Comparison of ENCODE assay signal across 9 cellular contexts in the genomic region with DNA sequence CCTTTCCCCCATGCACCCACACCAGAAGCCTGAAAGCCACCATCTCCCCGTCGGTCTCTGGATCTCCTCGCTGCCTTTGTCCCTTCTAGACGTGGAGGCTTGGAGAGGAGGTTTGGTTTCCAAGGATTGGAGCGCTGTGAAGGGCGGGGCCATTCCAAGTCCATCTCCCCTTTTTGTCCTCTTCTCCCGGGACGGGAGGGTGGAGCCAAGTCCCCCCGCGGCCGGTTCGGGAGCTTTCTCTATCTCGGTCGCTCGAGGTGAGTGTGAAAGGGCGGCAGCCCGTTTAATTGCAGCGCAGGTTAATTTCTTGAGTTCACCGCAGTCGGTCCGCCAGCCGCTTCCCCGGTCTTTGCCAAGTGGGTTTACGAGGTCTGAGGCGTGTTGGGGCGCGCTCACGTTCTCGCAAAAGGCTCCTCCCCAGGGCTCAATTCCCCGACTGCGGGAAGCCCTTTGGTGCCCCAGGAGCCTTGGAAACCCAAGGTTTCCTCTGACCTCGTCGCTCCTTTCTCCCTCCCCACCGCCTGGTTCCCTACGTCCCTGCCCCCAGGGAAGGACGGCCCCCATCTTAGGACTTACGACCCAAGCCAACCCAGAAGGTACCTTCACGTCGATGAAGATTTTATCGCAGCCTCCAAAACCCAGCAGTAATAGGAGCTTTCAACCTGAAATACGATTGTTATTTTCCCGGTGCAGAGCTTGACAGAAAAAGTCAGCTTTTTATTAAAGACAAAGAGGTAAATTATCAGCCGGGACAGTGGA. TPM values are rescaled to one million over a fixed set of nuclear protein-coding genes. Genes with fewer than 3 reads are reported as not detected.
DNase-seq lines count a peak whose midpoint lies in the region; FAIRE-seq and TF ChIP-seq lines count a peak whose summit lies in the region.
"Had no signal": no experiment of that assay in that cellular context is flagged by ENCODE, and none has a peak within 500 bp of the region (broad histone marks: within the 10 kb centered on the region; RNA-seq: fewer than 3 reads in every experiment).

No MANE protein-coding gene starts in this region.

- WGBS in testis, 2 donors, result 5 to 6% methylated on average over 25 to 40 of the region's 43 CpGs

- peak overlapping the region; percentile 98 for H3K27ac Mint-ChIP-seq in astrocyte (ENCODE audit: unreplicated experiment)

- H3K27ac ChIP-seq in astrocyte (ENCODE audit: low read depth, low read length), result peak overlapping the region; percentile 46
- H3K27ac ChIP-seq in keratinocyte (ENCODE audit: control insufficient read depth, insufficient read depth, low read length), result peak overlapping the region; percentile 89
- H3K27ac ChIP-seq in testis, result peak overlapping the region; percentile 64 to 73
- H3K27ac ChIP-seq: 22Rv1 had no signal

- H3K9ac ChIP-seq in astrocyte (ENCODE audit: low read length), result peak overlapping the region; percentile 88
- H3K9ac ChIP-seq in keratinocyte (ENCODE audit: control insufficient read depth, extremely low read depth, insufficient read depth, low read length), result peak overlapping the region; percentile 91

- no peaks in the 10 kb centered on the region for H3K9me3 ChIP-seq in astrocyte (ENCODE audit: insufficient read depth, low read depth, low read length)
- no peaks in the 10 kb centered on the region for H3K9me3 ChIP-seq in keratinocyte (ENCODE audit: control insufficient read depth, low read depth, low read length)
- no peaks in the 10 kb centered on the region for H3K9me3 ChIP-seq in testis
- H3K9me3 ChIP-seq in HAP-1, result peaks cover 10% of the 10 kb centered on the region; the same call in 1 of the 2 replicates

- H2AFZ ChIP-seq in astrocyte (ENCODE audit: low read depth, low read length), result peak overlapping the region; percentile 85
- peak overlapping the region; percentile 93 for H2AFZ ChIP-seq in keratinocyte (ENCODE audit: control insufficient read depth, low read length)

- H4K20me1 ChIP-seq in astrocyte (ENCODE audit: insufficient read depth, low read length) (no peaks in the 10 kb centered on the region), keratinocyte (ENCODE audit: control insufficient read depth, extremely low read depth, insufficient read depth, low read length) (no peaks in the 10 kb centered on the region)

- H3K79me2 ChIP-seq in astrocyte (ENCODE audit: insufficient read depth, low read length) (peaks cover 27% of the 10 kb centered on the region), keratinocyte (ENCODE audit: control insufficient read depth, insufficient read depth, low read length) (peaks cover 30% of the 10 kb centered on the region)

- peaks cover 8% of the 10 kb centered on the region for H3K4me1 Mint-ChIP-seq in astrocyte (ENCODE audit: low read depth, unreplicated experiment)

- in situ Hi-C loops in HAP-1 (cut with MboI; ENCODE audit: low sequenced_read_pairs), result no loop called here

- no peaks in the 10 kb centered on the region for H3K9me3 Mint-ChIP-seq in astrocyte (ENCODE audit: unreplicated experiment)

- H3K36me3 ChIP-seq in astrocyte (ENCODE audit: insufficient read depth, low read length), result no peaks in the 10 kb centered on the region
- H3K36me3 ChIP-seq in keratinocyte (ENCODE audit: control insufficient read depth in 2 of 2, extremely low read depth in 1 of 2, insufficient read depth in 2 of 2, low read length in 2 of 2), result no peaks in the 10 kb centered on the region
- no peaks in the 10 kb centered on the region for H3K36me3 ChIP-seq in testis (ENCODE audit: low read depth, missing control alignments)
- no peaks in the 10 kb centered on the region for H3K36me3 ChIP-seq in HAP-1 (replicated peaks)

- H3K27me3 Mint-ChIP-seq in astrocyte (ENCODE audit: low read depth, unreplicated experiment), result no peaks in the 10 kb centered on the region

- H3K4me2 ChIP-seq in astrocyte (ENCODE audit: low read length) (peak overlapping the region; percentile 97), keratinocyte (ENCODE audit: control insufficient read depth, extremely low read depth, insufficient read depth, low read depth, low read length) (peak overlapping the region; percentile 91)

- FAIRE-seq in astrocyte (lab: Jason Lieb, UNC) (no peak), keratinocyte (lab: Jason Lieb, UNC) (peak; percentile 49)

- dilution Hi-C loops in keratinocyte (cut with MboI; ENCODE audit: extremely low pct_ligation_motif_present, low sequenced_read_pairs), result loop anchor here (25.0 kb wide), 1 partner anchor 273 kb away; no protein-coding TSS in a partner anchor

- H3K27me3 ChIP-seq in astrocyte (ENCODE audit: insufficient read depth, low read length) (no peaks in the 10 kb centered on the region), keratinocyte (ENCODE audit: control insufficient read depth, extremely low read depth, insufficient read depth, low read length) (no peaks in the 10 kb centered on the region), testis (no peaks in the 10 kb centered on the region), HAP-1 (ENCODE audit: low read depth) (no peaks in the 10 kb centered on the region)

- intact Hi-C loops in testis (cut with DNase I; ENCODE audit: low total_unique reads), result loop anchor here (10.0 kb wide), 1 partner anchor 65 kb away; no protein-coding TSS in a partner anchor

- DNase-seq in DMS153 treated with DMSO at 0.1 percent for 48 hours (lab: John Stamatoyannopoulos, UW; ENCODE audit: unreplicated experiment), result peak; percentile 28
- DNase-seq in DMS153 (lab: John Stamatoyannopoulos, UW), result no peak
- peak; percentile 12 for DNase-seq in astrocyte (ENCODE audit: low read depth)
- no peak for DNase-seq in keratinocyte (ENCODE audit: low read depth, low spot score)
- DNase-seq in testis, result peak; percentile 38
- DNase-seq in NCI-H2081 treated with DMSO at 0.1 percent for 48 hours (lab: John Stamatoyannopoulos, UW), result no peak
- DNase-seq in HAP-1 (ENCODE audit: low spot score in 2 of 2), result no peak
- DNase-seq in activated effector memory CD4-positive, alpha-beta T cell treated with anti-CD3 and anti-CD28 coated beads, Interleukin-2, amount 50 U/mL, for 16 hours, result no peak

- H3K9me1 ChIP-seq in keratinocyte (ENCODE audit: control insufficient read depth, extremely low read depth, insufficient read depth, low read length), result no peaks in the 10 kb centered on the region

- no peak for TF ChIP-seq CTCF in astrocyte (IDR thresholded peaks at IDR 0.05; ENCODE audit: insufficient read depth, low read depth, low read length)
- TF ChIP-seq CTCF in keratinocyte (optimal IDR thresholded peaks at IDR 0.05 in 1 of 3, IDR thresholded peaks at IDR 0.05 in 1 of 3, conservative IDR thresholded peaks at IDR 0.05 in 1 of 3; ENCODE audit: extremely low read depth in 1 of 3, insufficient read depth in 2 of 3, low read length in 3 of 3), result no peak
- no peak for TF ChIP-seq CTCF in testis (IDR thresholded peaks at IDR 0.05)

- H3K4me3 ChIP-seq in astrocyte (ENCODE audit: insufficient read depth, low read depth, low read length), result peak overlapping the region; percentile 93
- peak overlapping the region; percentile 86 to 92 (median 88) for H3K4me3 ChIP-seq in keratinocyte (ENCODE audit: control insufficient read depth in 2 of 3, extremely low read depth in 1 of 3, insufficient read depth in 2 of 3, low read depth in 1 of 3, low read length in 3 of 3)
- peak overlapping the region; percentile 78 to 82 for H3K4me3 ChIP-seq in testis
- no peak overlapping the region for H3K4me3 ChIP-seq in HAP-1

- H3K4me3 Mint-ChIP-seq in astrocyte (ENCODE audit: unreplicated experiment), result peak overlapping the region; percentile 100

- peaks cover 7% of the 10 kb centered on the region for H3K4me1 ChIP-seq in astrocyte (ENCODE audit: insufficient read depth, low read length)
- H3K4me1 ChIP-seq in keratinocyte (ENCODE audit: control insufficient read depth, extremely low read depth, insufficient read depth, low read length), result peaks cover 14% of the 10 kb centered on the region
- H3K4me1 ChIP-seq in testis, result peaks cover 2% of the 10 kb centered on the region
- H3K4me1 ChIP-seq in HAP-1, result peaks cover 3% of the 10 kb centered on the region; the same call in 1 of the 2 replicates

- H3K36me3 Mint-ChIP-seq in astrocyte (ENCODE audit: low read depth, unreplicated experiment), result peaks cover 2% of the 10 kb centered on the region

- no peak for TF ChIP-seq POLR2A in testis (IDR thresholded peaks at IDR 0.05)

RNA-seq across cellular contexts. Expression of gene ZNF462, which starts 2.8 kb away (rescaled TPM):
- 98.4 and 126 TPM in 2 replicates for total RNA-seq in astrocyte
- polyA plus RNA-seq in keratinocyte, result 6.9 to 9.5 TPM (median 7.8 TPM) in 3 replicates
- 7.5 TPM for polyA plus RNA-seq in keratinocyte (2011; ENCODE audit: low read depth)
- polyA plus RNA-seq in keratinocyte (2011; cell fraction: cytosol; rRNA removed), result 7.5 and 7.9 TPM in 2 replicates
- polyA plus RNA-seq in keratinocyte (2011; cell fraction: nucleus; rRNA removed), result 31.0 and 35.9 TPM in 2 replicates
- polyA plus RNA-seq in keratinocyte (2012; ENCODE audit: low replicate concordance), result 3.9 and 10.5 TPM in 2 replicates
- polyA minus RNA-seq in keratinocyte, result 28.3 to 79.5 TPM (median 44.0 TPM) in 3 replicates
- polyA minus RNA-seq in keratinocyte (2011; cell fraction: cytosol; rRNA and poly(A)+ RNA removed), result 18.6 TPM
- polyA minus RNA-seq in keratinocyte (2011; cell fraction: nucleus; rRNA and poly(A)+ RNA removed), result 49.9 and 97.1 TPM in 2 replicates
- total RNA-seq in testis, result 10 to 100 TPM; 53.2 to 61.6 TPM
- 31.5 TPM for polyA plus RNA-seq in testis (ENCODE audit: insufficient read depth, low read depth, low replicate concordance)

Comparison
In these comparisons a context has a peak if more than half of its experiments do, and no peak if none do; other contexts are left out.
1. DNase-seq: peak in DMS153 treated with DMSO at 0.1 percent for 48 hours (single experiment), astrocyte (single experiment) and testis (single experiment); none in DMS153 (single experiment), keratinocyte (single experiment), NCI-H2081 treated with DMSO at 0.1 percent for 48 hours (single experiment), HAP-1 (0 of 2) and activated effector memory CD4-positive, alpha-beta T cell treated with anti-CD3 and anti-CD28 coated beads, Interleukin-2, amount 50 U/mL, for 16 hours (single experiment).
2. Peak in every context shown above with its lines, with median percentiles within 50 percentile points of each other: H3K27ac ChIP-seq.